ENCODE assay signal across 9 cellular contexts in genomic region chr14:92680781-92681650, GRCh38.
A peak's percentile ranks its signal among the peaks of the same experiment; 100 is the strongest.
DNase-seq lines count a peak whose midpoint lies in the region; ATAC-seq and TF ChIP-seq lines count a peak whose summit lies in the region.
"Had no signal": no experiment of that assay in that cellular context is flagged by ENCODE, and none has a peak within 500 bp of the region (broad histone marks: within the 10 kb centered on the region; RNA-seq: fewer than 3 reads in every experiment).

No MANE protein-coding gene starts in this region.

- TF ChIP-seq POLR2A in gastroesophageal sphincter (IDR thresholded peaks at IDR 0.05) (no peak), upper lobe of left lung (IDR thresholded peaks at IDR 0.05) (no peak)

- no peak overlapping the region for H2BK12ac ChIP-seq in trophoblast cell (ENCODE audit: low read length)

- H2AK5ac ChIP-seq in trophoblast cell (ENCODE audit: low read length), result no peak overlapping the region

- peak overlapping the region; percentile 45 for H4K12ac ChIP-seq in trophoblast cell (ENCODE audit: low read depth, low read length)

- peak; percentile 63 for DNase-seq in DND-41
- peak; percentile 93 for DNase-seq in Karpas-422
- peak; percentile 39 for DNase-seq in SK-N-MC (ENCODE audit: low read depth, low spot score)
- DNase-seq in activated naive CD4-positive, alpha-beta T cell (lab: John Stamatoyannopoulos, UW), result peak; percentile 21 to 68 (median 50)
- DNase-seq in trophoblast cell, result peak; percentile 67 to 89
- peak; percentile 82 to 87 for DNase-seq in upper lobe of left lung

- no peak overlapping the region for H3K4ac ChIP-seq in trophoblast cell (ENCODE audit: low read depth, low read length)

- TF ChIP-seq EP300 in gastroesophageal sphincter (IDR thresholded peaks at IDR 0.05), result no peak
- no peak for TF ChIP-seq EP300 in upper lobe of left lung (IDR thresholded peaks at IDR 0.05)

- no peak overlapping the region for H3K9ac ChIP-seq in DND-41 (ENCODE audit: low read depth, low read length)
- H3K9ac ChIP-seq in Karpas-422 (ENCODE audit: low read length), result no peak overlapping the region
- no peak overlapping the region for H3K9ac ChIP-seq in SK-N-MC (ENCODE audit: insufficient read length)
- no peak overlapping the region for H3K9ac ChIP-seq in trophoblast cell (ENCODE audit: low read length)

- no peaks in the 10 kb centered on the region for H3K9me3 ChIP-seq in DND-41 (ENCODE audit: insufficient read depth, low read length, severe bottlenecking)
- no peaks in the 10 kb centered on the region for H3K9me3 ChIP-seq in Karpas-422 (ENCODE audit: low read length)
- H3K9me3 ChIP-seq in SK-N-MC (ENCODE audit: low read depth, low read length), result no peaks in the 10 kb centered on the region
- H3K9me3 ChIP-seq in gastroesophageal sphincter, result no peaks in the 10 kb centered on the region
- H3K9me3 ChIP-seq in trophoblast cell (ENCODE audit: insufficient read depth, low read depth, low read length), result no peaks in the 10 kb centered on the region
- no peaks in the 10 kb centered on the region for H3K9me3 ChIP-seq in upper lobe of left lung
- H3K9me3 ChIP-seq: SJSA1 had no signal

- TF ChIP-seq CTCF in DND-41 (IDR thresholded peaks at IDR 0.05; ENCODE audit: borderline replicate concordance, extremely low read depth, low read length, poor library complexity, severe bottlenecking) (peak; percentile 91), gastroesophageal sphincter (IDR thresholded peaks at IDR 0.05) (peak in 3 of 4 experiments; percentile 92 to 95 (median 93)), upper lobe of left lung (IDR thresholded peaks at IDR 0.05) (peak; percentile 93 to 99 (median 95))

- H3K27me3 ChIP-seq in DND-41 (ENCODE audit: insufficient read depth, low read length, poor library complexity) (no peaks in the 10 kb centered on the region), Karpas-422 (ENCODE audit: low read length) (no peaks in the 10 kb centered on the region), gastroesophageal sphincter (no peaks in the 10 kb centered on the region), trophoblast cell (ENCODE audit: insufficient read depth, low read length) (no peaks in the 10 kb centered on the region), upper lobe of left lung (no peaks in the 10 kb centered on the region)
- H3K27me3 ChIP-seq: SJSA1 had no signal

- no peak overlapping the region for H3K27ac ChIP-seq in DND-41 (ENCODE audit: low read length)
- no peak overlapping the region for H3K27ac ChIP-seq in Karpas-422 (ENCODE audit: low read length)
- H3K27ac ChIP-seq in SK-N-MC, result no peak overlapping the region
- H3K27ac ChIP-seq in gastroesophageal sphincter, result peak overlapping the region in 2 of 4 donors; percentile 31 to 49
- no peak overlapping the region for H3K27ac ChIP-seq in trophoblast cell (ENCODE audit: low read depth, low read length)
- peak overlapping the region in 2 of 4 donors; percentile 21 to 28 for H3K27ac ChIP-seq in upper lobe of left lung
- H3K27ac ChIP-seq: SJSA1 had no signal

- H2BK5ac ChIP-seq in trophoblast cell (ENCODE audit: low read depth, low read length, poor library complexity), result no peak overlapping the region

- H3K4me2 ChIP-seq in DND-41 (ENCODE audit: insufficient read depth, low read length) (no peak overlapping the region), Karpas-422 (ENCODE audit: low read depth, low read length, poor library complexity, severe bottlenecking) (no peak overlapping the region), trophoblast cell (ENCODE audit: low read length) (peak overlapping the region; percentile 15)

- H3K9me2 ChIP-seq in Karpas-422 (replicated peaks; ENCODE audit: insufficient read depth, low read length), result no peaks in the 10 kb centered on the region

- H4K91ac ChIP-seq in trophoblast cell (ENCODE audit: low read depth, low read length), result no peak overlapping the region

- WGBS in gastroesophageal sphincter (ENCODE audit: low coverage in 1 of 2), 2 donors, result 82% methylated on average over 2 of the region's 13 CpGs; no CpG with 5 or more reads in 1 of the 2 donors
- no CpG with 5 or more reads among the region's 13 CpGs for WGBS in trophoblast cell (ENCODE audit: extremely low coverage, insufficient coverage, insufficient read length)
- 33 to 38% methylated on average over 11 to 13 of the region's 13 CpGs for WGBS in upper lobe of left lung, 2 donors

- no peak overlapping the region for H3K23ac ChIP-seq in trophoblast cell (ENCODE audit: low read length)

- H3K36me3 ChIP-seq in DND-41 (ENCODE audit: insufficient read depth, low read length), result no peaks in the 10 kb centered on the region
- no peaks in the 10 kb centered on the region for H3K36me3 ChIP-seq in Karpas-422 (ENCODE audit: insufficient read depth, low read length)
- H3K36me3 ChIP-seq in SK-N-MC (ENCODE audit: insufficient read depth, low read length), result no peaks in the 10 kb centered on the region
- peaks cover 0 to 69% of the 10 kb centered on the region in 2 donors for H3K36me3 ChIP-seq in gastroesophageal sphincter
- peaks cover 24 to 33% of the 10 kb centered on the region in 2 experiments for H3K36me3 ChIP-seq in trophoblast cell (ENCODE audit: control insufficient read depth in 1 of 2, insufficient read depth in 2 of 2, low read length in 2 of 2)
- peaks cover 7 to 76% (median 47%) of the 10 kb centered on the region in 4 donors for H3K36me3 ChIP-seq in upper lobe of left lung
- H3K36me3 ChIP-seq: SJSA1 had no signal

- H4K20me1 ChIP-seq in DND-41 (ENCODE audit: insufficient read depth, low read length) (no peaks in the 10 kb centered on the region), Karpas-422 (ENCODE audit: insufficient read depth, low read depth, low read length) (peaks cover 22% of the 10 kb centered on the region)

- H3K79me1 ChIP-seq in trophoblast cell (ENCODE audit: low read length), result peaks cover 3% of the 10 kb centered on the region

- H2BK120ac ChIP-seq in trophoblast cell (ENCODE audit: insufficient read depth, low read length, poor library complexity), result no peak overlapping the region

- no peak overlapping the region for H3K4me3 ChIP-seq in DND-41 (ENCODE audit: low read depth in 1 of 2, low read length in 2 of 2)
- no peak overlapping the region for H3K4me3 ChIP-seq in Karpas-422 (ENCODE audit: low read length)
- no peak overlapping the region for H3K4me3 ChIP-seq in SK-N-MC
- H3K4me3 ChIP-seq in gastroesophageal sphincter, result no peak overlapping the region
- no peak overlapping the region for H3K4me3 ChIP-seq in trophoblast cell (ENCODE audit: low read depth, low read length)
- H3K4me3 ChIP-seq in upper lobe of left lung, result no peak overlapping the region
- H3K4me3 ChIP-seq: SJSA1 had no signal

- no peak overlapping the region for H3K14ac ChIP-seq in trophoblast cell (ENCODE audit: low read length)

- H3K79me2 ChIP-seq in DND-41 (ENCODE audit: insufficient read depth, low read length) (no peaks in the 10 kb centered on the region), Karpas-422 (ENCODE audit: low read length) (no peaks in the 10 kb centered on the region), trophoblast cell (ENCODE audit: control insufficient read depth, insufficient read depth, low read length, poor library complexity) (no peaks in the 10 kb centered on the region)

- H4K8ac ChIP-seq in trophoblast cell (ENCODE audit: low read depth, low read length), result no peak overlapping the region

- H3K18ac ChIP-seq in trophoblast cell (ENCODE audit: low read length), result no peak overlapping the region

- H2AFZ ChIP-seq in DND-41 (ENCODE audit: low read depth, low read length) (no peak overlapping the region), Karpas-422 (ENCODE audit: low read length) (no peak overlapping the region), trophoblast cell (ENCODE audit: insufficient read depth, low read length, poor library complexity) (no peak overlapping the region)

- H3K4me1 ChIP-seq in DND-41 (ENCODE audit: insufficient read depth, low read length), result no peaks in the 10 kb centered on the region
- H3K4me1 ChIP-seq in Karpas-422 (ENCODE audit: low read length), result peaks cover 19% of the 10 kb centered on the region
- H3K4me1 ChIP-seq in gastroesophageal sphincter, result peaks cover 0 to 14% (median 0%) of the 10 kb centered on the region in 3 donors
- H3K4me1 ChIP-seq in trophoblast cell (ENCODE audit: control insufficient read depth in 1 of 2, insufficient read depth in 2 of 2, low read length in 2 of 2), result peaks cover 4 to 5% of the 10 kb centered on the region in 2 experiments
- H3K4me1 ChIP-seq in upper lobe of left lung, result peaks cover 9 to 18% (median 13%) of the 10 kb centered on the region in 4 donors
- H3K4me1 ChIP-seq: SJSA1 had no signal

- ATAC-seq in DND-41 (ENCODE audit: insufficient read depth, low read depth) (peak; percentile 92), gastroesophageal sphincter (peak; percentile 60), upper lobe of left lung (ENCODE audit: low FRiP score in 2 of 2) (peak; percentile 76 to 78), HG03097 (IDR thresholded peaks at IDR 0.05; ENCODE audit: low FRiP score, unreplicated experiment) (no peak)

Comparison
In these comparisons a context has a peak if more than half of its experiments do, and no peak if none do; other contexts are left out.
1. DNase-seq: peak in every context shown above with its lines; median percentile 93 in Karpas-422; 84 in upper lobe of left lung; 78 in trophoblast cell; 63 in DND-41; 50 in activated naive CD4-positive, alpha-beta T cell; 39 in SK-N-MC.